Comparison of ENCODE assay signal across 24 cellular contexts in genomic region chr5:42230839-42231238, GRCh38.
"Had no signal": no experiment of that assay in that cellular context is flagged by ENCODE, and none has a peak within 500 bp of the region (broad histone marks: within the 10 kb centered on the region; RNA-seq: fewer than 3 reads in every experiment).

No MANE protein-coding gene starts in this region.

- H3K4me1 Mint-ChIP-seq: immature natural killer cell; naive thymus-derived CD8-positive, alpha-beta T cell; nephron; neural crest cell had no signal

- H3K36me3 ChIP-seq: left ventricle myocardium inferior, right atrium auricular region, suprapubic skin, thoracic aorta, tibial artery, upper lobe of right lung had no signal

- H3K36me3 Mint-ChIP-seq: immature natural killer cell; naive thymus-derived CD8-positive, alpha-beta T cell had no signal

- H3K27me3 Mint-ChIP-seq: stimulated activated naive CD8-positive, alpha-beta T cell treated with anti-CD3 and anti-CD28 coated beads, Interleukin-15, Interleukin-2, amounts not matched to agents 100 ng/mL and 50 ng/mL, for 24 hours had no signal

- H3K4me3 Mint-ChIP-seq: immature natural killer cell; naive thymus-derived CD8-positive, alpha-beta T cell; nephron; neural crest cell; stimulated activated naive CD8-positive, alpha-beta T cell treated with anti-CD3 and anti-CD28 coated beads, Interleukin-15, Interleukin-2, amounts not matched to agents 100 ng/mL and 50 ng/mL, for 24 hours had no signal

- H3K9me3 ChIP-seq: left ventricle myocardium inferior, right atrium auricular region, suprapubic skin, thoracic aorta, tibial artery, upper lobe of right lung had no signal

- H3K4me3 ChIP-seq: left ventricle myocardium inferior, lung, right atrium auricular region, skin epidermis, suprapubic skin, thoracic aorta, tibial artery, upper lobe of right lung had no signal

- H2AFZ ChIP-seq: parathyroid adenoma had no signal

- H3K27ac ChIP-seq: left ventricle myocardium inferior, parathyroid adenoma, right atrium auricular region, skin epidermis, suprapubic skin, thoracic aorta, tibial artery, upper lobe of right lung had no signal

- H3K79me2 ChIP-seq: parathyroid adenoma had no signal

- H3K27me3 ChIP-seq: suprapubic skin, tibial artery, upper lobe of right lung had no signal

- H3K4me1 ChIP-seq: left ventricle myocardium inferior, parathyroid adenoma, right atrium auricular region, suprapubic skin, tibial artery, upper lobe of right lung had no signal

- H3K27ac Mint-ChIP-seq: immature natural killer cell; naive thymus-derived CD8-positive, alpha-beta T cell; nephron; stimulated activated naive CD8-positive, alpha-beta T cell treated with anti-CD3 and anti-CD28 coated beads, Interleukin-15, Interleukin-2, amounts not matched to agents 100 ng/mL and 50 ng/mL, for 24 hours had no signal

- H3K9ac ChIP-seq: parathyroid adenoma had no signal

- DNase-seq: hippocampal formation; immature natural killer cell; left ventricle myocardium inferior; mesendoderm; naive thymus-derived CD8-positive, alpha-beta T cell; nucleus accumbens; stimulated activated CD4-positive, alpha-beta T cell treated with anti-CD3 and anti-CD28 coated beads, Interleukin-12 subunit alpha, Interleukin-12 subunit beta, amount 100 ng/mL, for 4 hours; stimulated activated CD4-positive, alpha-beta T cell treated with anti-CD3 and anti-CD28 coated beads, Interleukin-15, amount 100 ng/mL, for 24 hours; stimulated activated CD4-positive, alpha-beta T cell treated with anti-CD3 and anti-CD28 coated beads, Interleukin-2, amount 100 ng/mL, for 24 hours; stimulated activated CD4-positive, alpha-beta T cell treated with anti-CD3 and anti-CD28 coated beads, Interleukin-4, amount 100 ng/mL, for 1 hour; stimulated activated naive CD4-positive, alpha-beta T cell; tibial artery; trophoblast cell; upper lobe of right lung had no signal

- ATAC-seq: naive thymus-derived CD8-positive, alpha-beta T cell; sciatic nerve; upper lobe of right lung had no signal

- H3K9me3 Mint-ChIP-seq: nephron; neural crest cell; stimulated activated naive CD8-positive, alpha-beta T cell treated with anti-CD3 and anti-CD28 coated beads, Interleukin-15, Interleukin-2, amounts not matched to agents 100 ng/mL and 50 ng/mL, for 24 hours had no signal
